In genomic region chr2:3606028-3606369, GRCh38 we compare ENCODE assay signal across 1 cellular context.
TF ChIP-seq lines count a peak whose summit lies in the region.

No MANE protein-coding gene starts in this region.

TF ChIP-seq in SK-N-SH treated with all-trans-retinoic acid at 6 μM for 48 hours, 23 proteins besides CTCF, POLR2A, EP300 and RAD21 (continued from another document):
- TF ChIP-seq, protein P1, sequence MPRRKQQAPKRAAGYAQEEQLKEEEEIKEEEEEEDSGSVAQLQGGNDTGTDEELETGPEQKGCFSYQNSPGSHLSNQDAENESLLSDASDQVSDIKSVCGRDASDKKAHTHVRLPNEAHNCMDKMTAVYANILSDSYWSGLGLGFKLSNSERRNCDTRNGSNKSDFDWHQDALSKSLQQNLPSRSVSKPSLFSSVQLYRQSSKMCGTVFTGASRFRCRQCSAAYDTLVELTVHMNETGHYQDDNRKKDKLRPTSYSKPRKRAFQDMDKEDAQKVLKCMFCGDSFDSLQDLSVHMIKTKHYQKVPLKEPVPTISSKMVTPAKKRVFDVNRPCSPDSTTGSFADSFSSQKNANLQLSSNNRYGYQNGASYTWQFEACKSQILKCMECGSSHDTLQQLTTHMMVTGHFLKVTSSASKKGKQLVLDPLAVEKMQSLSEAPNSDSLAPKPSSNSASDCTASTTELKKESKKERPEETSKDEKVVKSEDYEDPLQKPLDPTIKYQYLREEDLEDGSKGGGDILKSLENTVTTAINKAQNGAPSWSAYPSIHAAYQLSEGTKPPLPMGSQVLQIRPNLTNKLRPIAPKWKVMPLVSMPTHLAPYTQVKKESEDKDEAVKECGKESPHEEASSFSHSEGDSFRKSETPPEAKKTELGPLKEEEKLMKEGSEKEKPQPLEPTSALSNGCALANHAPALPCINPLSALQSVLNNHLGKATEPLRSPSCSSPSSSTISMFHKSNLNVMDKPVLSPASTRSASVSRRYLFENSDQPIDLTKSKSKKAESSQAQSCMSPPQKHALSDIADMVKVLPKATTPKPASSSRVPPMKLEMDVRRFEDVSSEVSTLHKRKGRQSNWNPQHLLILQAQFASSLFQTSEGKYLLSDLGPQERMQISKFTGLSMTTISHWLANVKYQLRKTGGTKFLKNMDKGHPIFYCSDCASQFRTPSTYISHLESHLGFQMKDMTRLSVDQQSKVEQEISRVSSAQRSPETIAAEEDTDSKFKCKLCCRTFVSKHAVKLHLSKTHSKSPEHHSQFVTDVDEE (CRISPR knock-in tag; IDR thresholded peaks at IDR 0.05) = no peak
- TF ChIP-seq ARNTL (CRISPR knock-in tag; IDR thresholded peaks at IDR 0.05; ENCODE audit: borderline replicate concordance, low read depth) (no peak), ESRRG (CRISPR knock-in tag; IDR thresholded peaks at IDR 0.05) (no peak), CSDC2 (CRISPR knock-in tag; IDR thresholded peaks at IDR 0.05) (no peak), ZNF70 (CRISPR knock-in tag; IDR thresholded peaks at IDR 0.05) (no peak)
TF ChIP-seq in SK-N-SH treated with all-trans-retinoic acid at 6 μM for 48 hours: peak in this region for 0.
